In the genomic region with DNA sequence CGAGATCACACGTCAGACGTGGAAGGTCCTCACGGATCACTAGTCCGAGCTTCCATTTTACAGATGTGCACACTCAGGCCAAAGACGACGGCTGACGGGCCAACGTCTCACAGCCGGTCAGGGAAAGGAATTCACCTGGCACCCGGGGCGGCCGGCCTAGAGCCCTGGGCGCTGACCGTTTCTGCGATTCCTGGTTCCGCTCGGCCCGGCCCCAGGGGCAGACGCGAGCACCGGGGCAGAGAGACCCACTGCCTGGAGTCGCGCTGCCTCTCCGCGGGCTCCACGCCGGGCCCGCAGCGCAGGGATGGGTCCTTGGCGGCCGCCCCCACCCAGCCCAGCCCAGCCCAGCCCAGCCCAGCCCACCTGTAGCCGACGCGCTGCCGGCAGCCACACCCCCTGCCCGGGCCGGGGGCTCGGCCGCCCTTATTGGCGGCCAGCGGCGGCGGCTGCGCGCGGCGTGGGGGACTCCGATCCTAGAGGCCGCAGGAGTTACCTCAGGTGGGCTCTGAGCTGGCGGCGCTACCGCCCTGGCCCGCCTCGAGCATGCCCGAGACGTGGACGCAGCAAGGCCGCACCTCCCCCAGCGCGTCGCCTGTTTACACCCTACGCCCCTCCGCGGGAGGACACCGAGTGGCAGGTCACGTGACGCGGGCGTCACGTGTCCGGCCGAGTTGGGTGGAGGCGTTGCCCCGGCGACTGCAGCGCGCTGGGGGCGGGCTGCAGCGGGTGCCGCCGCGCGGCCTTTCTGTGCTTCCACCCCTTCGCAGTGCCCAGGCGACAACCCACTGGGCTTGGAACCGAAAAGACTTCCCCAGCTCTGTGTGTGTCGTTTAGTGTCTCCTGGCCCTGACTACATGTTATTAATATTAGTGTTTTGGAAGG, we compare ENCODE assay signal across 8 cellular contexts.
DNase-seq lines count a peak whose midpoint lies in the region; ATAC-seq and TF ChIP-seq lines count a peak whose summit lies in the region.

No MANE protein-coding gene starts in this region.

- BruUV-seq in A673 (replicated peaks; lab: Mats Ljungman, UMichigan) (no TSS peak), mammary epithelial cell (replicated peaks; lab: Mats Ljungman, UMichigan) (no TSS peak)

- peaks cover 6 to 18% (median 12%) of the 10 kb centered on the region in 3 donors for H3K36me3 Mint-ChIP-seq in immature natural killer cell

- H3K4me1 ChIP-seq in A673 (ENCODE audit: insufficient read depth, low read length, poor library complexity, severe bottlenecking) (peaks cover 4% of the 10 kb centered on the region), mammary epithelial cell (ENCODE audit: insufficient read depth, low read length) (peaks cover 13% of the 10 kb centered on the region)

- peak; percentile 96 for DNase-seq in A673 (ENCODE audit: low spot score)
- peak; percentile 61 for DNase-seq in NCI-H2107 (lab: John Stamatoyannopoulos, UW)
- peak; percentile 89 for DNase-seq in mammary epithelial cell
- peak; percentile 91 to 93 (median 92) for DNase-seq in immature natural killer cell
- DNase-seq in smooth muscle cell of the brain vasculature (ENCODE audit: low read depth, low spot score), result peak; percentile 79

- H3K27ac ChIP-seq in A673 (ENCODE audit: low read depth, low read length, poor library complexity, severe bottlenecking) (peak overlapping the region; percentile 55), VCaP (peak overlapping the region; percentile 77), mammary epithelial cell (ENCODE audit: insufficient read depth, low read depth, low read length) (peak overlapping the region; percentile 56)

- H3K9me3 Mint-ChIP-seq in immature natural killer cell, result no peaks in the 10 kb centered on the region

- CTCF ChIA-PET in A673 (lab: Charles Lee) (no interaction called here), mammary epithelial cell (lab: Charles Lee; ENCODE audit: low non-redundant PET) (no interaction called here)

- under 1% methylated on average over 35 of the region's 88 CpGs for WGBS in mammary epithelial cell (ENCODE audit: low coverage, missing lambda C conversion rate)

- peak overlapping the region; percentile 68 to 95 (median 88) for H3K27ac Mint-ChIP-seq in immature natural killer cell

- H3K4me2 ChIP-seq in mammary epithelial cell (ENCODE audit: insufficient read depth, low read depth, low read length), result peak overlapping the region; percentile 94

- TF ChIP-seq CTCF in A673 (conservative IDR thresholded peaks at IDR 0.05; ENCODE audit: low read depth, low read length), result no peak
- no peak for TF ChIP-seq CTCF in VCaP (conservative IDR thresholded peaks at IDR 0.05)
- TF ChIP-seq CTCF in mammary epithelial cell (conservative IDR thresholded peaks at IDR 0.05 in 1 of 2, IDR thresholded peaks at IDR 0.05 in 1 of 2; ENCODE audit: extremely low read depth in 1 of 2, insufficient read depth in 1 of 2, low read depth in 1 of 2, low read length in 2 of 2), result peak in 1 of 2 donors; percentile 12

- intact Hi-C loops in A673 (cut with micrococcal nuclease; ENCODE audit: unreplicated experiment), result no loop called here
- intact Hi-C loops in mammary epithelial cell (cut with micrococcal nuclease), result loop anchor here (2.0 to 5.0 kb wide), 2 partner anchors 82 to 130 kb away; no protein-coding TSS in a partner anchor

- peaks cover 33 to 60% of the 10 kb centered on the region in 2 donors for H3K4me1 Mint-ChIP-seq in immature natural killer cell

- H3K4me3 ChIP-seq in A673 (ENCODE audit: low read depth, low read length, poor library complexity, severe bottlenecking) (peak overlapping the region; percentile 80), mammary epithelial cell (replicated peaks in 1 of 3; ENCODE audit: insufficient read depth in 1 of 3, low read depth in 2 of 3, low read length in 3 of 3) (peak overlapping the region; percentile 68 to 95 (median 72))

- no peaks in the 10 kb centered on the region for H3K36me3 ChIP-seq in A673 (ENCODE audit: insufficient read depth, low read length, poor library complexity, severe bottlenecking)
- H3K36me3 ChIP-seq in mammary epithelial cell (ENCODE audit: insufficient read depth, low read length), result no peaks in the 10 kb centered on the region

- ATAC-seq in GM18858 (IDR thresholded peaks at IDR 0.05; ENCODE audit: unreplicated experiment) (peak; percentile 90), HG03066 (IDR thresholded peaks at IDR 0.05; ENCODE audit: low read depth, unreplicated experiment) (peak; percentile 88)

- POLR2A ChIA-PET in A673 (lab: Charles Lee; ENCODE audit: low non-redundant PET), result no interaction called here

- H3K79me2 ChIP-seq in mammary epithelial cell (ENCODE audit: insufficient read depth, low read length), result peaks cover 29% of the 10 kb centered on the region

- H2AFZ ChIP-seq in mammary epithelial cell (ENCODE audit: low read depth, low read length), result peak overlapping the region; percentile 90

- H3K27me3 ChIP-seq in A673 (replicated peaks; ENCODE audit: insufficient read depth, low read depth, low read length, poor library complexity), result peaks cover 4% of the 10 kb centered on the region
- H3K27me3 ChIP-seq in mammary epithelial cell (ENCODE audit: insufficient read depth, low read length), result no peaks in the 10 kb centered on the region

- in situ Hi-C loops in mammary epithelial cell (cut with MboI; ENCODE audit: low sequenced_read_pairs in 2 of 2), result no loop called here

- peaks cover 9 to 24% (median 15%) of the 10 kb centered on the region in 3 donors for H3K27me3 Mint-ChIP-seq in immature natural killer cell (ENCODE audit: low read depth in 3 of 3)

- H3K9me3 ChIP-seq in A673 (ENCODE audit: low read depth, low read length, poor library complexity, severe bottlenecking) (no peaks in the 10 kb centered on the region), mammary epithelial cell (replicated peaks; ENCODE audit: insufficient read depth, low read length) (no peaks in the 10 kb centered on the region)

- dilution Hi-C loops in mammary epithelial cell (cut with HindIII; ENCODE audit: low sequenced_read_pairs), result no loop called here

- H4K20me1 ChIP-seq in mammary epithelial cell (ENCODE audit: insufficient read depth, low read length), result no peaks in the 10 kb centered on the region

- peak overlapping the region; percentile 86 to 96 (median 93) for H3K4me3 Mint-ChIP-seq in immature natural killer cell

- H3K9ac ChIP-seq in mammary epithelial cell (ENCODE audit: insufficient read depth, low read length), result peak overlapping the region; percentile 72

Comparison
In these comparisons a context has a peak if more than half of its experiments do, and no peak if none do; other contexts are left out.
1. Peak in every context shown above with its lines: DNase-seq, ATAC-seq, H3K4me3 ChIP-seq and H3K27ac ChIP-seq.